ENCODE assay signal across 27 cellular contexts in the genomic region with DNA sequence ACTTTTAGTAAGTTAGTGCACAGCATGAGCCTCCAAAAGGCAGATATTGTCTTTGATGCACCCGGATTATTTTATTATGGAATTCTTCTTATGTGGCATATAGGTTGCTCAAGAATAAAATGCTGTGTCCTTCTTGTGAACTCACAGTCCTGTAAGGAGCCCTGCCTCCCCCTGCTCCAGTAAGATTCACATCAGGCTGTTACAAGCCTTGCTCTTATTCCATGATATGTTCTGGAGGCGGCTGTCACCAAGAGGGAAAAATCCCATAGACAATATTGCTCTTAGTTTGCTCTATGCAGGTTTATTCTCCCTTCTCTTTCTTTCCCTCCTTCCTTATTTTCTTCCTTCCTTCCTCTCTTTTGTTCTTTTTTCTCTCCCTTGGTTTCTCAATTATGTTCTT.
"Had no signal": no experiment of that assay in that cellular context is flagged by ENCODE, and none has a peak within 500 bp of the region (broad histone marks: within the 10 kb centered on the region; RNA-seq: fewer than 3 reads in every experiment).

No MANE protein-coding gene starts in this region.

- H3K36me3 Mint-ChIP-seq: stimulated activated memory B cell treated with anti-CD40 and anti-IgM and Interleukin-4, amounts not matched to agents 10 μg/mL and 1 μg/mL and 100 μg/mL, for 72 hours; stimulated activated naive B cell treated with anti-CD40 and anti-IgM and Interleukin-4, amounts not matched to agents 10 μg/mL and 1 μg/mL and 100 μg/mL, for 72 hours; type B pancreatic cell had no signal

- H3K9me3 ChIP-seq: stomach, suprapubic skin, testis, thoracic aorta, thyroid gland, tibial artery, tibial nerve, transverse colon, upper lobe of left lung, upper lobe of right lung, uterus, vagina had no signal

- H3K4me3 ChIP-seq: stomach, suprapubic skin, testis, thoracic aorta, thyroid gland, tibial artery, tibial nerve, transverse colon, upper lobe of left lung, upper lobe of right lung, uterus, vagina had no signal

- H3K4me3 Mint-ChIP-seq: stimulated activated effector memory CD8-positive, alpha-beta T cell treated with anti-CD3 and anti-CD28 coated beads, Interleukin-12 subunit alpha, Interleukin-12 subunit beta, amount 100 ng/mL, for 72 hours; stimulated activated memory B cell treated with anti-CD40 and anti-IgM and Interleukin-4, amounts not matched to agents 10 μg/mL and 1 μg/mL and 100 μg/mL, for 72 hours; stimulated activated naive B cell treated with anti-CD40 and anti-IgM and Interleukin-4, amounts not matched to agents 10 μg/mL and 1 μg/mL and 100 μg/mL, for 72 hours; stimulated activated naive CD8-positive, alpha-beta T cell treated with anti-CD3 and anti-CD28 coated beads, Interleukin-15, amount 100 ng/mL, for 72 hours; stimulated activated naive CD8-positive, alpha-beta T cell treated with anti-CD3 and anti-CD28 coated beads, Interleukin-15, Interleukin-2, amounts not matched to agents 100 ng/mL and 50 ng/mL, for 24 hours; type B pancreatic cell had no signal

- H3K27ac Mint-ChIP-seq: stimulated activated effector memory CD8-positive, alpha-beta T cell treated with anti-CD3 and anti-CD28 coated beads, Interleukin-12 subunit alpha, Interleukin-12 subunit beta, amount 100 ng/mL, for 72 hours; stimulated activated memory B cell treated with anti-CD40 and anti-IgM and Interleukin-4, amounts not matched to agents 10 μg/mL and 1 μg/mL and 100 μg/mL, for 72 hours; stimulated activated naive B cell treated with anti-CD40 and anti-IgM and Interleukin-4, amounts not matched to agents 10 μg/mL and 1 μg/mL and 100 μg/mL, for 72 hours; stimulated activated naive CD8-positive, alpha-beta T cell treated with anti-CD3 and anti-CD28 coated beads, Interleukin-15, amount 100 ng/mL, for 72 hours; stimulated activated naive CD8-positive, alpha-beta T cell treated with anti-CD3 and anti-CD28 coated beads, Interleukin-15, Interleukin-2, amounts not matched to agents 100 ng/mL and 50 ng/mL, for 24 hours; type B pancreatic cell had no signal

- H3K36me3 ChIP-seq: stomach, suprapubic skin, thoracic aorta, thyroid gland, tibial artery, tibial nerve, transverse colon, upper lobe of left lung, upper lobe of right lung, uterus, vagina had no signal

- H3K27me3 ChIP-seq: testis, thyroid gland, tibial nerve, transverse colon, upper lobe of left lung, upper lobe of right lung, uterus, vagina had no signal

- DNase-seq: stimulated activated CD4-positive, alpha-beta T cell treated with anti-CD3 and anti-CD28 coated beads, Interleukin-2, amount 100 ng/mL, for 48 hours; stimulated activated CD4-positive, alpha-beta T cell treated with anti-CD3 and anti-CD28 coated beads, Interleukin-4, amount 100 ng/mL, for 1 hour; stimulated activated CD4-positive, alpha-beta T cell treated with anti-CD3 and anti-CD28 coated beads, Interleukin-4, amount 100 ng/mL, for 24 hours; stimulated activated CD4-positive, alpha-beta T cell treated with anti-CD3 and anti-CD28 coated beads, Interleukin-4, amount 100 ng/mL, for 4 hours; stimulated activated CD8-positive, alpha-beta memory T cell treated with anti-CD3 and anti-CD28 coated beads, Interleukin-4, amount 100 ng/mL, for 48 hours; stimulated activated naive B cell treated with anti-CD40 and anti-IgM and Interleukin-4, amounts not matched to agents 10 μg/mL and 1 μg/mL and 100 μg/mL, for 72 hours; stimulated activated naive CD4-positive, alpha-beta T cell; stimulated activated naive CD4-positive, alpha-beta T cell treated with Interleukin-2 at 50 U/mL for 16 hours; stimulated activated naive CD8-positive, alpha-beta T cell treated with anti-CD3 and anti-CD28 coated beads, Interleukin-15, amount 100 ng/mL, for 72 hours; stimulated activated naive CD8-positive, alpha-beta T cell treated with anti-CD3 and anti-CD28 coated beads, Interleukin-15, Interleukin-2, amounts not matched to agents 100 U/mL and 50 U/mL, for 24 hours; stomach; testis; thyroid gland; tibial artery; transverse colon; trophoblast cell; upper lobe of left lung; upper lobe of right lung; uterus had no signal

- H3K9me3 Mint-ChIP-seq: type B pancreatic cell had no signal

- H3K27me3 Mint-ChIP-seq: stimulated activated memory B cell treated with anti-CD40 and anti-IgM and Interleukin-4, amounts not matched to agents 10 μg/mL and 1 μg/mL and 100 μg/mL, for 72 hours had no signal

- H3K4me1 Mint-ChIP-seq: stimulated activated effector memory CD8-positive, alpha-beta T cell treated with anti-CD3 and anti-CD28 coated beads, Interleukin-12 subunit alpha, Interleukin-12 subunit beta, amount 100 ng/mL, for 72 hours; stimulated activated memory B cell treated with anti-CD40 and anti-IgM and Interleukin-4, amounts not matched to agents 10 μg/mL and 1 μg/mL and 100 μg/mL, for 72 hours; stimulated activated naive B cell treated with anti-CD40 and anti-IgM and Interleukin-4, amounts not matched to agents 10 μg/mL and 1 μg/mL and 100 μg/mL, for 72 hours; stimulated activated naive CD8-positive, alpha-beta T cell treated with anti-CD3 and anti-CD28 coated beads, Interleukin-15, amount 100 ng/mL, for 72 hours had no signal

- H3K27ac ChIP-seq: stomach, suprapubic skin, testis, thoracic aorta, thyroid gland, tibial artery, tibial nerve, transverse colon, upper lobe of left lung, upper lobe of right lung, uterus, vagina had no signal
